15 cellular contexts compared by ENCODE assay signal in genomic region chr10:1070939-1071338, GRCh38.
DNase-seq lines count a peak whose midpoint lies in the region; ATAC-seq and TF ChIP-seq lines count a peak whose summit lies in the region.
"Had no signal": no experiment of that assay in that cellular context is flagged by ENCODE, and none has a peak within 500 bp of the region (broad histone marks: within the 10 kb centered on the region; RNA-seq: fewer than 3 reads in every experiment).

No MANE protein-coding gene starts in this region.

- no peak for ATAC-seq in GM21825 (IDR thresholded peaks at IDR 0.05; ENCODE audit: unreplicated experiment)
- ATAC-seq in GM21786 (IDR thresholded peaks at IDR 0.05; ENCODE audit: unreplicated experiment), result no peak
- ATAC-seq: T-cell had no signal

- H3K27ac ChIP-seq in brain microvascular endothelial cell, result no peak overlapping the region
- H3K27ac ChIP-seq: thyroid gland had no signal

- peaks cover 17% of the 10 kb centered on the region for H3K36me3 ChIP-seq in brain microvascular endothelial cell (replicated peaks)
- H3K36me3 ChIP-seq: BE2C had no signal

- in situ Hi-C loops in brain microvascular endothelial cell (cut with HindIII; ENCODE audit: low pct_ligation_motif_present, low sequenced_read_pairs), result no loop called here

- TF ChIP-seq CTCF in brain microvascular endothelial cell (IDR thresholded peaks at IDR 0.05; ENCODE audit: low read depth, low read length, missing control alignments), result no peak

- H3K4me3 ChIP-seq in brain microvascular endothelial cell (ENCODE audit: low read depth, low read length), result no peak overlapping the region
- H3K4me3 ChIP-seq: thyroid gland had no signal

- H3K27me3 ChIP-seq in brain microvascular endothelial cell (replicated peaks), result no peaks in the 10 kb centered on the region
- H3K27me3 ChIP-seq: BE2C, thyroid gland had no signal

- DNase-seq in EH (ENCODE audit: low read depth) (peak; percentile 9), HCEC 1CT (peak; percentile 25), brain microvascular endothelial cell (peak; percentile 37), iris pigment epithelial cell (ENCODE audit: low read depth) (peak; percentile 80), NCI-H1048 (lab: John Stamatoyannopoulos, UW) (no peak), Kasumi-1 (lab: John Stamatoyannopoulos, UW) (no peak)
- DNase-seq: activated gamma-delta T cell; BE2C; DMS 273 treated with DMSO at 0.1 percent for 48 hours; foreskin melanocyte; stimulated activated CD4-positive, alpha-beta T cell treated with anti-CD3 and anti-CD28 coated beads, Interleukin-4, amount 100 ng/mL, for 24 hours; T-cell; thyroid gland had no signal

Comparison
In these comparisons a context has a peak if more than half of its experiments do, and no peak if none do; other contexts are left out.
1. DNase-seq: peak in EH (single experiment), HCEC 1CT (single experiment), brain microvascular endothelial cell (single experiment) and iris pigment epithelial cell (single experiment); none in NCI-H1048 (single experiment) and Kasumi-1 (0 of 2).